ENCODE assay signal across 1 cellular context in the genomic region with DNA sequence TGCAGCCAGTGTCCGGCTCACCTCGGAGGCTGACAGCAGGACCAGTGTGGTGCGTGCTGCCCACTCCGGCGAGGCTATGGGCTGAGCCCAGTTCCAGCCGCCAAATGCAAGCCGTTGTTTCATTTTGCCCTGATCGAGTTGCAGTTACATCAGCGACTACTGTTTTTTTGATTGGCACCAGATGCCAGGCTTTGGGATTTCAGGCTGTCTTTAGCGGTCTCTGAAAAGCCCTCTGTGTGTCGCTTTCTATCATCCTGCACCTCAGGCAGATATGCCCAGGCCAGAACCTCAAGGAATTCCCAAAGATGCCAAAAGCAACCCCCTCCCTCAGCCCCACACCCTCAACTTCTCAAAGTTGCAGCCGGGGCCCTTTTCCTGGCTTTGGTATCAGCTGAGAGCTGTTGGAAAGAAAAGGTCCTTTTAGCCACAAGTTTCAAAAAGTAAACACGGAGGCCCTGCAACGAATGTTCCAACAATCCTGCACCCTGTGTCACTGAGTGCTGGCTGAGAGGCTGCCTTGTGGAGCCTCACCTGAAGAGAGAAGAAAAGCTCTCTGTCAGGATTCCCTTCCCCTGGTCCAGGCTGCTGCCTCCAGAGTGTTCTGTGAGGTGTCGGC.
TF ChIP-seq lines count a peak whose summit lies in the region.

No MANE protein-coding gene starts in this region.

TF ChIP-seq in HepG2, 621 proteins besides CTCF, POLR2A, EP300 and RAD21 (continued from another document and continues in another):
- TF ChIP-seq, protein P1, sequence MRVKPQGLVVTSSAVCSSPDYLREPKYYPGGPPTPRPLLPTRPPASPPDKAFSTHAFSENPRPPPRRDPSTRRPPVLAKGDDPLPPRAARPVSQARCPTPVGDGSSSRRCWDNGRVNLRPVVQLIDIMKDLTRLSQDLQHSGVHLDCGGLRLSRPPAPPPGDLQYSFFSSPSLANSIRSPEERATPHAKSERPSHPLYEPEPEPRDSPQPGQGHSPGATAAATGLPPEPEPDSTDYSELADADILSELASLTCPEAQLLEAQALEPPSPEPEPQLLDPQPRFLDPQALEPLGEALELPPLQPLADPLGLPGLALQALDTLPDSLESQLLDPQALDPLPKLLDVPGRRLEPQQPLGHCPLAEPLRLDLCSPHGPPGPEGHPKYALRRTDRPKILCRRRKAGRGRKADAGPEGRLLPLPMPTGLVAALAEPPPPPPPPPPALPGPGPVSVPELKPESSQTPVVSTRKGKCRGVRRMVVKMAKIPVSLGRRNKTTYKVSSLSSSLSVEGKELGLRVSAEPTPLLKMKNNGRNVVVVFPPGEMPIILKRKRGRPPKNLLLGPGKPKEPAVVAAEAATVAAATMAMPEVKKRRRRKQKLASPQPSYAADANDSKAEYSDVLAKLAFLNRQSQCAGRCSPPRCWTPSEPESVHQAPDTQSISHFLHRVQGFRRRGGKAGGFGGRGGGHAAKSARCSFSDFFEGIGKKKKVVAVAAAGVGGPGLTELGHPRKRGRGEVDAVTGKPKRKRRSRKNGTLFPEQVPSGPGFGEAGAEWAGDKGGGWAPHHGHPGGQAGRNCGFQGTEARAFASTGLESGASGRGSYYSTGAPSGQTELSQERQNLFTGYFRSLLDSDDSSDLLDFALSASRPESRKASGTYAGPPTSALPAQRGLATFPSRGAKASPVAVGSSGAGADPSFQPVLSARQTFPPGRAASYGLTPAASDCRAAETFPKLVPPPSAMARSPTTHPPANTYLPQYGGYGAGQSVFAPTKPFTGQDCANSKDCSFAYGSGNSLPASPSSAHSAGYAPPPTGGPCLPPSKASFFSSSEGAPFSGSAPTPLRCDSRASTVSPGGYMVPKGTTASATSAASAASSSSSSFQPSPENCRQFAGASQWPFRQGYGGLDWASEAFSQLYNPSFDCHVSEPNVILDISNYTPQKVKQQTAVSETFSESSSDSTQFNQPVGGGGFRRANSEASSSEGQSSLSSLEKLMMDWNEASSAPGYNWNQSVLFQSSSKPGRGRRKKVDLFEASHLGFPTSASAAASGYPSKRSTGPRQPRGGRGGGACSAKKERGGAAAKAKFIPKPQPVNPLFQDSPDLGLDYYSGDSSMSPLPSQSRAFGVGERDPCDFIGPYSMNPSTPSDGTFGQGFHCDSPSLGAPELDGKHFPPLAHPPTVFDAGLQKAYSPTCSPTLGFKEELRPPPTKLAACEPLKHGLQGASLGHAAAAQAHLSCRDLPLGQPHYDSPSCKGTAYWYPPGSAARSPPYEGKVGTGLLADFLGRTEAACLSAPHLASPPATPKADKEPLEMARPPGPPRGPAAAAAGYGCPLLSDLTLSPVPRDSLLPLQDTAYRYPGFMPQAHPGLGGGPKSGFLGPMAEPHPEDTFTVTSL (CRISPR knock-in tag; IDR thresholded peaks at IDR 0.05; ENCODE audit: borderline replicate concordance) = peak; percentile 36; the same call in 1 of the 2 replicates
- no peak; the same call in 1 of the 2 replicates for TF ChIP-seq SPEN (CRISPR knock-in tag; IDR thresholded peaks at IDR 0.05; ENCODE audit: low read depth)
- no peak for TF ChIP-seq ZBTB20 (CRISPR knock-in tag; IDR thresholded peaks at IDR 0.05; ENCODE audit: borderline replicate concordance, low read depth)
- TF ChIP-seq HNF4A (CRISPR knock-in tag; IDR thresholded peaks at IDR 0.05) = peak; percentile 50
- TF ChIP-seq LCORL (IDR thresholded peaks at IDR 0.05) = no peak
- peak; percentile 21; the same call in 1 of the 2 replicates for TF ChIP-seq LCORL (CRISPR knock-in tag; IDR thresholded peaks at IDR 0.05)
- TF ChIP-seq, protein P2, sequence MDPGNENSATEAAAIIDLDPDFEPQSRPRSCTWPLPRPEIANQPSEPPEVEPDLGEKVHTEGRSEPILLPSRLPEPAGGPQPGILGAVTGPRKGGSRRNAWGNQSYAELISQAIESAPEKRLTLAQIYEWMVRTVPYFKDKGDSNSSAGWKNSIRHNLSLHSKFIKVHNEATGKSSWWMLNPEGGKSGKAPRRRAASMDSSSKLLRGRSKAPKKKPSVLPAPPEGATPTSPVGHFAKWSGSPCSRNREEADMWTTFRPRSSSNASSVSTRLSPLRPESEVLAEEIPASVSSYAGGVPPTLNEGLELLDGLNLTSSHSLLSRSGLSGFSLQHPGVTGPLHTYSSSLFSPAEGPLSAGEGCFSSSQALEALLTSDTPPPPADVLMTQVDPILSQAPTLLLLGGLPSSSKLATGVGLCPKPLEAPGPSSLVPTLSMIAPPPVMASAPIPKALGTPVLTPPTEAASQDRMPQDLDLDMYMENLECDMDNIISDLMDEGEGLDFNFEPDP (CRISPR knock-in tag; conservative IDR thresholded peaks at IDR 0.05) = 0 out of 2 replicates have a peak, but pooled peaks have one; percentile 47
- TF ChIP-seq ATF1 (CRISPR knock-in tag; IDR thresholded peaks at IDR 0.05) = no peak
- TF ChIP-seq DNMT3B (CRISPR knock-in tag; conservative IDR thresholded peaks at IDR 0.05) = no peak
- TF ChIP-seq ZBTB8A (CRISPR knock-in tag; IDR thresholded peaks at IDR 0.05; ENCODE audit: borderline replicate concordance, low read depth) = no peak
- TF ChIP-seq HOXA3 (CRISPR knock-in tag; IDR thresholded peaks at IDR 0.05) = peak; percentile 48; the same call in 1 of the 2 replicates
- no peak for TF ChIP-seq ZSCAN21 (CRISPR knock-in tag; IDR thresholded peaks at IDR 0.05; ENCODE audit: borderline replicate concordance)
- TF ChIP-seq PAX8 (CRISPR knock-in tag; IDR thresholded peaks at IDR 0.05; ENCODE audit: borderline replicate concordance) = 0 out of 2 replicates have a peak, but pooled peaks have one; percentile 42
- TF ChIP-seq, protein P3, sequence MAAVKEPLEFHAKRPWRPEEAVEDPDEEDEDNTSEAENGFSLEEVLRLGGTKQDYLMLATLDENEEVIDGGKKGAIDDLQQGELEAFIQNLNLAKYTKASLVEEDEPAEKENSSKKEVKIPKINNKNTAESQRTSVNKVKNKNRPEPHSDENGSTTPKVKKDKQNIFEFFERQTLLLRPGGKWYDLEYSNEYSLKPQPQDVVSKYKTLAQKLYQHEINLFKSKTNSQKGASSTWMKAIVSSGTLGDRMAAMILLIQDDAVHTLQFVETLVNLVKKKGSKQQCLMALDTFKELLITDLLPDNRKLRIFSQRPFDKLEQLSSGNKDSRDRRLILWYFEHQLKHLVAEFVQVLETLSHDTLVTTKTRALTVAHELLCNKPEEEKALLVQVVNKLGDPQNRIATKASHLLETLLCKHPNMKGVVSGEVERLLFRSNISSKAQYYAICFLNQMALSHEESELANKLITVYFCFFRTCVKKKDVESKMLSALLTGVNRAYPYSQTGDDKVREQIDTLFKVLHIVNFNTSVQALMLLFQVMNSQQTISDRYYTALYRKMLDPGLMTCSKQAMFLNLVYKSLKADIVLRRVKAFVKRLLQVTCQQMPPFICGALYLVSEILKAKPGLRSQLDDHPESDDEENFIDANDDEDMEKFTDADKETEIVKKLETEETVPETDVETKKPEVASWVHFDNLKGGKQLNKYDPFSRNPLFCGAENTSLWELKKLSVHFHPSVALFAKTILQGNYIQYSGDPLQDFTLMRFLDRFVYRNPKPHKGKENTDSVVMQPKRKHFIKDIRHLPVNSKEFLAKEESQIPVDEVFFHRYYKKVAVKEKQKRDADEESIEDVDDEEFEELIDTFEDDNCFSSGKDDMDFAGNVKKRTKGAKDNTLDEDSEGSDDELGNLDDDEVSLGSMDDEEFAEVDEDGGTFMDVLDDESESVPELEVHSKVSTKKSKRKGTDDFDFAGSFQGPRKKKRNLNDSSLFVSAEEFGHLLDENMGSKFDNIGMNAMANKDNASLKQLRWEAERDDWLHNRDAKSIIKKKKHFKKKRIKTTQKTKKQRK (IDR thresholded peaks at IDR 0.05; ENCODE audit: low read length) = no peak
- TF ChIP-seq XBP1 (CRISPR knock-in tag; IDR thresholded peaks at IDR 0.05) = no peak
- TF ChIP-seq ELF1 (CRISPR knock-in tag; IDR thresholded peaks at IDR 0.05) = peak; percentile 9; the same call in 1 of the 2 replicates
- TF ChIP-seq GTF2F1 (IDR thresholded peaks at IDR 0.05; ENCODE audit: low read length) = no peak
- no peak for TF ChIP-seq PAWR (CRISPR knock-in tag; IDR thresholded peaks at IDR 0.05; ENCODE audit: borderline replicate concordance)
- TF ChIP-seq, protein P4, sequence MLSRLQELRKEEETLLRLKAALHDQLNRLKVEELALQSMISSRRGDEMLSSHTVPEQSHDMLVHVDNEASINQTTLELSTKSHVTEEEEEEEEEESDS (CRISPR knock-in tag; IDR thresholded peaks at IDR 0.05; ENCODE audit: borderline replicate concordance) = no peak
- TF ChIP-seq, protein P5, sequence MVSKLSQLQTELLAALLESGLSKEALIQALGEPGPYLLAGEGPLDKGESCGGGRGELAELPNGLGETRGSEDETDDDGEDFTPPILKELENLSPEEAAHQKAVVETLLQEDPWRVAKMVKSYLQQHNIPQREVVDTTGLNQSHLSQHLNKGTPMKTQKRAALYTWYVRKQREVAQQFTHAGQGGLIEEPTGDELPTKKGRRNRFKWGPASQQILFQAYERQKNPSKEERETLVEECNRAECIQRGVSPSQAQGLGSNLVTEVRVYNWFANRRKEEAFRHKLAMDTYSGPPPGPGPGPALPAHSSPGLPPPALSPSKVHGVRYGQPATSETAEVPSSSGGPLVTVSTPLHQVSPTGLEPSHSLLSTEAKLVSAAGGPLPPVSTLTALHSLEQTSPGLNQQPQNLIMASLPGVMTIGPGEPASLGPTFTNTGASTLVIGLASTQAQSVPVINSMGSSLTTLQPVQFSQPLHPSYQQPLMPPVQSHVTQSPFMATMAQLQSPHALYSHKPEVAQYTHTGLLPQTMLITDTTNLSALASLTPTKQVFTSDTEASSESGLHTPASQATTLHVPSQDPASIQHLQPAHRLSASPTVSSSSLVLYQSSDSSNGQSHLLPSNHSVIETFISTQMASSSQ (IDR thresholded peaks at IDR 0.05; ENCODE audit: low read depth) = no peak
- TF ChIP-seq, protein P5 (CRISPR knock-in tag; IDR thresholded peaks at IDR 0.05; ENCODE audit: borderline replicate concordance) = 0 out of 2 replicates have a peak, but pooled peaks have one; percentile 55
- peak; percentile 70; the same call in 1 of the 2 replicates for TF ChIP-seq ZNF746 (CRISPR knock-in tag; IDR thresholded peaks at IDR 0.05)
- TF ChIP-seq ZNF749 (CRISPR knock-in tag; IDR thresholded peaks at IDR 0.05; ENCODE audit: borderline replicate concordance) = no peak
- no peak for TF ChIP-seq TCF7 (IDR thresholded peaks at IDR 0.05; ENCODE audit: low read depth)
- TF ChIP-seq PHF20 (CRISPR knock-in tag; IDR thresholded peaks at IDR 0.05) = no peak
- no peak for TF ChIP-seq NR3C1 (CRISPR knock-in tag; IDR thresholded peaks at IDR 0.05)
- 0 out of 2 replicates have a peak, but pooled peaks have one; percentile 57 for TF ChIP-seq CBFB (CRISPR knock-in tag; IDR thresholded peaks at IDR 0.05)
- TF ChIP-seq, protein P6, sequence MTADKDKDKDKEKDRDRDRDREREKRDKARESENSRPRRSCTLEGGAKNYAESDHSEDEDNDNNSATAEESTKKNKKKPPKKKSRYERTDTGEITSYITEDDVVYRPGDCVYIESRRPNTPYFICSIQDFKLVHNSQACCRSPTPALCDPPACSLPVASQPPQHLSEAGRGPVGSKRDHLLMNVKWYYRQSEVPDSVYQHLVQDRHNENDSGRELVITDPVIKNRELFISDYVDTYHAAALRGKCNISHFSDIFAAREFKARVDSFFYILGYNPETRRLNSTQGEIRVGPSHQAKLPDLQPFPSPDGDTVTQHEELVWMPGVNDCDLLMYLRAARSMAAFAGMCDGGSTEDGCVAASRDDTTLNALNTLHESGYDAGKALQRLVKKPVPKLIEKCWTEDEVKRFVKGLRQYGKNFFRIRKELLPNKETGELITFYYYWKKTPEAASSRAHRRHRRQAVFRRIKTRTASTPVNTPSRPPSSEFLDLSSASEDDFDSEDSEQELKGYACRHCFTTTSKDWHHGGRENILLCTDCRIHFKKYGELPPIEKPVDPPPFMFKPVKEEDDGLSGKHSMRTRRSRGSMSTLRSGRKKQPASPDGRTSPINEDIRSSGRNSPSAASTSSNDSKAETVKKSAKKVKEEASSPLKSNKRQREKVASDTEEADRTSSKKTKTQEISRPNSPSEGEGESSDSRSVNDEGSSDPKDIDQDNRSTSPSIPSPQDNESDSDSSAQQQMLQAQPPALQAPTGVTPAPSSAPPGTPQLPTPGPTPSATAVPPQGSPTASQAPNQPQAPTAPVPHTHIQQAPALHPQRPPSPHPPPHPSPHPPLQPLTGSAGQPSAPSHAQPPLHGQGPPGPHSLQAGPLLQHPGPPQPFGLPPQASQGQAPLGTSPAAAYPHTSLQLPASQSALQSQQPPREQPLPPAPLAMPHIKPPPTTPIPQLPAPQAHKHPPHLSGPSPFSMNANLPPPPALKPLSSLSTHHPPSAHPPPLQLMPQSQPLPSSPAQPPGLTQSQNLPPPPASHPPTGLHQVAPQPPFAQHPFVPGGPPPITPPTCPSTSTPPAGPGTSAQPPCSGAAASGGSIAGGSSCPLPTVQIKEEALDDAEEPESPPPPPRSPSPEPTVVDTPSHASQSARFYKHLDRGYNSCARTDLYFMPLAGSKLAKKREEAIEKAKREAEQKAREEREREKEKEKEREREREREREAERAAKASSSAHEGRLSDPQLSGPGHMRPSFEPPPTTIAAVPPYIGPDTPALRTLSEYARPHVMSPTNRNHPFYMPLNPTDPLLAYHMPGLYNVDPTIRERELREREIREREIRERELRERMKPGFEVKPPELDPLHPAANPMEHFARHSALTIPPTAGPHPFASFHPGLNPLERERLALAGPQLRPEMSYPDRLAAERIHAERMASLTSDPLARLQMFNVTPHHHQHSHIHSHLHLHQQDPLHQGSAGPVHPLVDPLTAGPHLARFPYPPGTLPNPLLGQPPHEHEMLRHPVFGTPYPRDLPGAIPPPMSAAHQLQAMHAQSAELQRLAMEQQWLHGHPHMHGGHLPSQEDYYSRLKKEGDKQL (CRISPR knock-in tag; IDR thresholded peaks at IDR 0.05; ENCODE audit: low read depth) = no peak
- no peak for TF ChIP-seq HMG20B (CRISPR knock-in tag; conservative IDR thresholded peaks at IDR 0.05)
